Comparison of ENCODE assay signal across 9 cellular contexts in genomic region chr3:194537732-194538247, GRCh38. TPM values are rescaled to one million over a fixed set of nuclear protein-coding genes. Genes with fewer than 3 reads are reported as not detected.
DNase-seq lines count a peak whose midpoint lies in the region; ATAC-seq, FAIRE-seq and TF ChIP-seq lines count a peak whose summit lies in the region.
"Had no signal": no experiment of that assay in that cellular context is flagged by ENCODE, and none has a peak within 500 bp of the region (broad histone marks: within the 10 kb centered on the region; RNA-seq: fewer than 3 reads in every experiment).

No MANE protein-coding gene starts in this region.

- no peaks in the 10 kb centered on the region for H4K20me1 ChIP-seq in astrocyte (ENCODE audit: insufficient read depth, low read length)

- no peaks in the 10 kb centered on the region for H3K36me3 ChIP-seq in astrocyte (ENCODE audit: insufficient read depth, low read length)

- H3K4me2 ChIP-seq in astrocyte (ENCODE audit: low read length) = no peak overlapping the region

- peaks cover 6% of the 10 kb centered on the region for H3K9me3 ChIP-seq in astrocyte (ENCODE audit: insufficient read depth, low read depth, low read length)

- no peak overlapping the region for H3K4me3 Mint-ChIP-seq in astrocyte (ENCODE audit: unreplicated experiment)
- H3K4me3 Mint-ChIP-seq: CD4-positive, alpha-beta memory T cell had no signal

- DNase-seq in 8988T (peak; percentile 62), HTR-8/SVneo (ENCODE audit: insufficient read length, low spot score) (peak; percentile 78), astrocyte (ENCODE audit: low read depth) (peak; percentile 87), left colon (peak; percentile 30 to 42), SIG-M5 (lab: John Stamatoyannopoulos, UW) (no peak)
- DNase-seq: CD4-positive, alpha-beta memory T cell had no signal

- H3K4me3 ChIP-seq in astrocyte (ENCODE audit: insufficient read depth, low read depth, low read length) = no peak overlapping the region

- H3K9me3 Mint-ChIP-seq in astrocyte (ENCODE audit: unreplicated experiment) = peaks cover 6% of the 10 kb centered on the region

- no peaks in the 10 kb centered on the region for H3K79me2 ChIP-seq in astrocyte (ENCODE audit: insufficient read depth, low read length)

- no peak for TF ChIP-seq CTCF in astrocyte (IDR thresholded peaks at IDR 0.05; ENCODE audit: insufficient read depth, low read depth, low read length)

- ATAC-seq in left colon = peak; percentile 68
- ATAC-seq in GM21515 (IDR thresholded peaks at IDR 0.05; ENCODE audit: unreplicated experiment) = no peak
- ATAC-seq in HG02798 (IDR thresholded peaks at IDR 0.05; ENCODE audit: poor library complexity, unreplicated experiment) = no peak
- no peak for ATAC-seq in GM19463 (IDR thresholded peaks at IDR 0.05; ENCODE audit: unreplicated experiment)

- no peaks in the 10 kb centered on the region for H3K27me3 ChIP-seq in astrocyte (ENCODE audit: insufficient read depth, low read length)

- no peaks in the 10 kb centered on the region for H3K4me1 ChIP-seq in astrocyte (ENCODE audit: insufficient read depth, low read length)

- H3K4me1 Mint-ChIP-seq in astrocyte (ENCODE audit: low read depth, unreplicated experiment) = peaks cover 17% of the 10 kb centered on the region

- peak; percentile 75 for FAIRE-seq in HTR-8/SVneo (lab: Jason Lieb, UNC)
- FAIRE-seq in astrocyte (lab: Jason Lieb, UNC) = no peak

- H3K27ac Mint-ChIP-seq in astrocyte (ENCODE audit: unreplicated experiment) = no peak overlapping the region

- no peak overlapping the region for H3K9ac ChIP-seq in astrocyte (ENCODE audit: low read length)

- peaks cover 6% of the 10 kb centered on the region for H3K27me3 Mint-ChIP-seq in astrocyte (ENCODE audit: low read depth, unreplicated experiment)

- intact Hi-C loops in left colon (cut with DNase I, micrococcal nuclease) = no loop called here

- H2AFZ ChIP-seq in astrocyte (ENCODE audit: low read depth, low read length) = no peak overlapping the region

- peaks cover 2% of the 10 kb centered on the region for H3K36me3 Mint-ChIP-seq in astrocyte (ENCODE audit: low read depth, unreplicated experiment)
- H3K36me3 Mint-ChIP-seq: CD4-positive, alpha-beta memory T cell had no signal

- H3K27ac ChIP-seq in astrocyte (ENCODE audit: low read depth, low read length) = no peak overlapping the region

RNA-seq across cellular contexts. Expression of gene ATP13A3, which starts 51.0 kb away (rescaled TPM):
- total RNA-seq in astrocyte (76.3 and 79.2 TPM in 2 replicates), left colon (100 to 1,000 TPM in 1 of 2 donors, 10 to 100 TPM in 1; 95.1 to 110 TPM)
